Comparison of ENCODE assay signal across 10 cellular contexts in the genomic region with DNA sequence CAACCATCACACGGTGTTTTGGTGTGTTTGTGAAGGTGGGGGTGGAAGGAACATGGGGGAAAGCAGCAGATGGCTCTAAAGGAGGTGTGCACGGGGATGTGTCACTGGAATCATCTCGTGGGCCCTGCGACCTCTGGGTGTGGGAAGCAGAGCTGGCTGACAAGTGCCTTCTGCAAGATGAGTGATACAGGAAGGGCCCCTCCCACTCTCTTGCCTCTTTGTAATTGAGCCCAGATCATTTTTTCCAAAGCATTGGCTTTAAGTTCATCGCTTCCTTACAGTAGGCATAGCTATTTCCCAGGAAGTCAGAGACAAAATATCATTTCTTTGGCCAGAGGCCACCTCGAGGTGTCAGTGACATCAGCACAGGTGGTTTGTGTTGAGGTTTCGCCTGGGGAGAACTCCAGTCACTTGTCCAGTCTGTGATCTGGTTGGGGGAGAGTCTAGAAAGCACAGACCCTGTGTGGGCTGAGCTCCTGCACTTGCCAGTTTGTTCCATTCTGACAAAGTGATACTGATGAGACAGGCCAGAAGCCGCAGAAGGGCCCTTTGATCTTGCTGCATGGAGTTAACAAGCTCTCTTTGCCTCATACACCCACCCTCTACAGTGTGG. TPM values are rescaled to one million over a fixed set of nuclear protein-coding genes. Genes with fewer than 3 reads are reported as not detected.
A peak's percentile ranks its signal among the peaks of the same experiment; 100 is the strongest.
DNase-seq lines count a peak whose midpoint lies in the region; ATAC-seq and TF ChIP-seq lines count a peak whose summit lies in the region.
"Had no signal": no experiment of that assay in that cellular context is flagged by ENCODE, and none has a peak within 500 bp of the region (broad histone marks: within the 10 kb centered on the region; RNA-seq: fewer than 3 reads in every experiment).

No MANE protein-coding gene starts in this region.

- H3K4me3 ChIP-seq in mucosa of descending colon = no peak overlapping the region
- no peak overlapping the region for H3K4me3 ChIP-seq in effector memory CD4-positive, alpha-beta T cell (ENCODE audit: insufficient read depth, low read depth, low read length, poor library complexity, severe bottlenecking)
- H3K4me3 ChIP-seq: A549 had no signal

- H3K36me3 ChIP-seq in mucosa of descending colon (ENCODE audit: low read depth) = no peaks in the 10 kb centered on the region
- H3K36me3 ChIP-seq in effector memory CD4-positive, alpha-beta T cell (ENCODE audit: control insufficient read depth, insufficient read depth, low read length) = peaks cover 46% of the 10 kb centered on the region

- peaks cover 9% of the 10 kb centered on the region for H3K4me1 ChIP-seq in mucosa of descending colon (ENCODE audit: low read depth)
- H3K4me1 ChIP-seq in effector memory CD4-positive, alpha-beta T cell (ENCODE audit: control insufficient read depth, insufficient read depth, low read length, poor library complexity, severe bottlenecking) = peaks cover 18% of the 10 kb centered on the region
- H3K4me1 ChIP-seq: A549 had no signal

- H3K27ac ChIP-seq in effector memory CD4-positive, alpha-beta T cell (ENCODE audit: insufficient read depth, low read length, poor library complexity, severe bottlenecking) = no peak overlapping the region
- H3K27ac ChIP-seq: A549 had no signal

- no peaks in the 10 kb centered on the region for H3K9me3 ChIP-seq in mucosa of descending colon
- no peaks in the 10 kb centered on the region for H3K9me3 ChIP-seq in effector memory CD4-positive, alpha-beta T cell (ENCODE audit: control insufficient read depth, low read length)
- H3K9me3 ChIP-seq: A549 had no signal

- TF ChIP-seq CTCF in mucosa of descending colon (IDR thresholded peaks at IDR 0.05) = no peak

- intact Hi-C loops in mucosa of descending colon (cut with DNase I, micrococcal nuclease) = no loop called here

- no peaks in the 10 kb centered on the region for H3K27me3 ChIP-seq in effector memory CD4-positive, alpha-beta T cell (replicated peaks; ENCODE audit: control insufficient read depth, insufficient read depth, low read length, poor library complexity, severe bottlenecking)

- DNase-seq in NCI-H2196 (lab: John Stamatoyannopoulos, UW; ENCODE audit: unreplicated experiment) (peak; percentile 5), NCI-H2196 treated with DMSO at 0.1 percent for 48 hours (lab: John Stamatoyannopoulos, UW; ENCODE audit: unreplicated experiment) (no peak), mucosa of descending colon (no peak), superior temporal gyrus (ENCODE audit: extremely low spot score) (peak; percentile 30), COR-L47 (lab: John Stamatoyannopoulos, UW) (no peak)
- peak; percentile 66 for DNase-seq in activated gamma-delta T cell treated with anti-CD3 and anti-CD28 coated beads, Interleukin-2, amount 50 U/mL, for 16 hours (ENCODE audit: low read depth)
- DNase-seq in effector memory CD4-positive, alpha-beta T cell = no peak
- DNase-seq: NCI-H526 treated with DMSO at 0.1 percent for 48 hours had no signal

- peak; percentile 15 for ATAC-seq in mucosa of descending colon
- ATAC-seq in HG02840 (IDR thresholded peaks at IDR 0.05; ENCODE audit: low FRiP score, unreplicated experiment) = no peak
- ATAC-seq: A549 had no signal

RNA-seq across cellular contexts. Expression of gene SNTB2, which starts 20.6 kb away (rescaled TPM):
- total RNA-seq in mucosa of descending colon = 10 to 100 TPM; 28.7 to 50.9 (median 34.0) TPM

RNA-seq across cellular contexts. Expression of gene UTP4, which starts 33.9 kb away (rescaled TPM):
- total RNA-seq in mucosa of descending colon = 10 to 100 TPM; 18.6 to 33.2 (median 24.6) TPM

RNA-seq across cellular contexts. Expression of gene CHTF8, which starts 33.9 kb away (rescaled TPM):
- 100 to 1,000 TPM in 1 of 3 donors, 10 to 100 TPM in 2; 88.5 to 107 (median 94.5) TPM for total RNA-seq in mucosa of descending colon

Comparison
In these comparisons a context has a peak if more than half of its experiments do, and no peak if none do; other contexts are left out.
1. DNase-seq: peak in NCI-H2196 (single experiment), activated gamma-delta T cell treated with anti-CD3 and anti-CD28 coated beads, Interleukin-2, amount 50 U/mL, for 16 hours (single experiment) and superior temporal gyrus (single experiment); none in NCI-H2196 treated with DMSO at 0.1 percent for 48 hours (single experiment), mucosa of descending colon (0 of 3), COR-L47 (single experiment) and effector memory CD4-positive, alpha-beta T cell (0 of 3).